In the genomic region with DNA sequence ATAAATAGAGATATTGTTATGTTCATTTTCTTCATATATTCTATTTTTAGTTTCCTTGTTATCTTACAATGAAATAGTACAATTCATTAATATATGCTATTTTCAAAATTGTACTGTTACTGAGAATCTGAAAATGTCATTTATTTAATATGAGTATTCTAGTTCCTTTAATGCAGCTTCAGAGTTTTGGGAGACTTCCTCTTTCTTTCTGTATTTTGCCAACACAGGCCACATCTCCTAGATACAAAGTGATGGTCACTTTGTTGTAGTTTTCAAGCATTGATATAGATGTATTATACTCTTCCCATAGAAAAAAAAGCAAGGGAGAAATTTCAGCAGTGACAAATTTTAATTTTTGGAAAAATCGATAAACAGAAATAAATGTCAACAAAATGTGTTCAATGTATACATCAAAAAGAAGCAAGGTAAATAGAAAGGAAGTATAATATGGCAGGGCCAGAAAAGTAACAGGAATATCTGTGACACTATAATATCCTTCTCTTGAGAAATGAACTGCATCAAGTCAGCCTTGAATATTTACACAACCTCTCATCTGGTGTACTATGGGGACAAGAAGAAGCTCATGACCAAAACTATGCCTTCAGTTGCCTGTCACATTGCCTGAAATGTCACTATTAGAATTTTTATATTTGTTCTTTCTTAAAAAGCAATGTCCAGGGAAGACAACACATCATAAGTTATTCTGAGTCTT, we compare ENCODE assay signal across 13 cellular contexts.
DNase-seq lines count a peak whose midpoint lies in the region; ATAC-seq and TF ChIP-seq lines count a peak whose summit lies in the region.
"Had no signal": no experiment of that assay in that cellular context is flagged by ENCODE, and none has a peak within 500 bp of the region (broad histone marks: within the 10 kb centered on the region; RNA-seq: fewer than 3 reads in every experiment).

No MANE protein-coding gene starts in this region.

- H3K27ac ChIP-seq in MM.1S (ENCODE audit: low read length) (peak overlapping the region; percentile 17; the same call in 1 of the 2 replicates), spleen (peak overlapping the region in 4 of 8 donors; percentile 40 to 63 (median 60))

- no peak for TF ChIP-seq POLR2A in spleen (IDR thresholded peaks at IDR 0.05)

- intact Hi-C loops in spleen (cut with DNase I; ENCODE audit: low total_unique reads) = no loop called here

- no peaks in the 10 kb centered on the region for H3K79me2 ChIP-seq in MM.1S (ENCODE audit: low read length)

- H3K4me1 ChIP-seq in MM.1S (ENCODE audit: low read length) (0 out of 2 replicates have a peak, but pooled peaks cover 9% of the 10 kb centered on the region), spleen (peaks cover 0 to 18% (median 8%) of the 10 kb centered on the region in 6 donors)

- no peaks in the 10 kb centered on the region for H3K9me2 ChIP-seq in MM.1S (replicated peaks; ENCODE audit: insufficient read depth, low read length)

- H4K20me1 ChIP-seq in MM.1S (ENCODE audit: insufficient read depth, low read length) = no peaks in the 10 kb centered on the region

- H3K4me3 ChIP-seq in MM.1S (ENCODE audit: low read length) = no peak overlapping the region
- no peak overlapping the region for H3K4me3 ChIP-seq in spleen
- H3K4me3 ChIP-seq: HAP-1, MG63 had no signal

- no peak overlapping the region for H3K9ac ChIP-seq in MM.1S (ENCODE audit: low read length)

- ATAC-seq in GM18502 (IDR thresholded peaks at IDR 0.05; ENCODE audit: poor library complexity, unreplicated experiment) (peak; percentile 52), GM21367 (IDR thresholded peaks at IDR 0.05; ENCODE audit: unreplicated experiment) (peak; percentile 30), HG02981 (IDR thresholded peaks at IDR 0.05; ENCODE audit: unreplicated experiment) (peak; percentile 28), left lobe of liver (no peak)
- ATAC-seq: activated CD8-positive, alpha-beta memory T cell treated with anti-CD3 and anti-CD28 coated beads, Interleukin-2, amount 10 ng/mL, durations not matched to agents 7 days and 5 days; T-helper 17 cell had no signal

- WGBS in spleen, 5 donors = 89 to 96% (median 91%) methylated on average over 1 of the region's 1 CpG

- H3K9me3 ChIP-seq in MM.1S (replicated peaks; ENCODE audit: insufficient read depth, low read length) = no peaks in the 10 kb centered on the region
- no peaks in the 10 kb centered on the region for H3K9me3 ChIP-seq in spleen
- H3K9me3 ChIP-seq: HAP-1, MG63 had no signal

- H3K36me3 ChIP-seq in MM.1S (replicated peaks; ENCODE audit: insufficient read depth, low read length) (no peaks in the 10 kb centered on the region), spleen (no peaks in the 10 kb centered on the region)
- H3K36me3 ChIP-seq: HAP-1, MG63 had no signal

- H3K4me2 ChIP-seq in MM.1S (ENCODE audit: low read depth, low read length) = peak overlapping the region; percentile 25

- no peak overlapping the region for H2AFZ ChIP-seq in MM.1S (ENCODE audit: low read length)

- H3K27me3 ChIP-seq in MM.1S (replicated peaks; ENCODE audit: insufficient read depth, low read length) (no peaks in the 10 kb centered on the region), spleen (replicated peaks in 1 of 7) (no peaks in the 10 kb centered on the region)
- H3K27me3 ChIP-seq: MG63 had no signal

- DNase-seq in MM.1S (no peak), spleen (no peak), NCI-H82 (lab: John Stamatoyannopoulos, UW) (no peak), left lobe of liver (ENCODE audit: low spot score) (no peak)
- DNase-seq in activated CD4-positive, alpha-beta T cell treated with anti-CD3 and anti-CD28 coated beads, Interleukin-2, amount 50 U/mL, for 4 hours = no peak
- DNase-seq: activated CD8-positive, alpha-beta memory T cell treated with anti-CD3 and anti-CD28 coated beads, Interleukin-2, amount 10 ng/mL, durations not matched to agents 7 days and 5 days; MG63; NCI-H748 treated with DMSO at 0.1 percent for 48 hours; T-helper 17 cell had no signal

- no peak for TF ChIP-seq CTCF in MM.1S (IDR thresholded peaks at IDR 0.05; ENCODE audit: low read length)
- TF ChIP-seq CTCF in spleen (IDR thresholded peaks at IDR 0.05 in 8 of 11, conservative IDR thresholded peaks at IDR 0.05 in 3 of 11) = no peak

- H3F3A ChIP-seq in MM.1S (ENCODE audit: insufficient read depth, low read length) = peaks cover 9% of the 10 kb centered on the region; the same call in 1 of the 2 replicates
